ENCODE assay signal across 1 cellular context in genomic region chr17:60392845-60393702, GRCh38.
TF ChIP-seq lines count a peak whose summit lies in the region.

No MANE protein-coding gene starts in this region.

TF ChIP-seq in SK-N-SH treated with all-trans-retinoic acid at 6 μM for 48 hours, 23 proteins besides CTCF, POLR2A, EP300 and RAD21 (continued from another document):
- TF ChIP-seq ZNF565 (CRISPR knock-in tag; conservative IDR thresholded peaks at IDR 0.05; ENCODE audit: low read depth) = no peak
- no peak for TF ChIP-seq TOX (CRISPR knock-in tag; IDR thresholded peaks at IDR 0.05; ENCODE audit: borderline replicate concordance)
- TF ChIP-seq TCF4 (CRISPR knock-in tag; IDR thresholded peaks at IDR 0.05; ENCODE audit: borderline replicate concordance) = no peak
- TF ChIP-seq RARB (CRISPR knock-in tag; IDR thresholded peaks at IDR 0.05) = no peak
- peak; percentile 37; the same call in 1 of the 2 replicates for TF ChIP-seq ESRRG (CRISPR knock-in tag; IDR thresholded peaks at IDR 0.05)
- TF ChIP-seq, protein P1, sequence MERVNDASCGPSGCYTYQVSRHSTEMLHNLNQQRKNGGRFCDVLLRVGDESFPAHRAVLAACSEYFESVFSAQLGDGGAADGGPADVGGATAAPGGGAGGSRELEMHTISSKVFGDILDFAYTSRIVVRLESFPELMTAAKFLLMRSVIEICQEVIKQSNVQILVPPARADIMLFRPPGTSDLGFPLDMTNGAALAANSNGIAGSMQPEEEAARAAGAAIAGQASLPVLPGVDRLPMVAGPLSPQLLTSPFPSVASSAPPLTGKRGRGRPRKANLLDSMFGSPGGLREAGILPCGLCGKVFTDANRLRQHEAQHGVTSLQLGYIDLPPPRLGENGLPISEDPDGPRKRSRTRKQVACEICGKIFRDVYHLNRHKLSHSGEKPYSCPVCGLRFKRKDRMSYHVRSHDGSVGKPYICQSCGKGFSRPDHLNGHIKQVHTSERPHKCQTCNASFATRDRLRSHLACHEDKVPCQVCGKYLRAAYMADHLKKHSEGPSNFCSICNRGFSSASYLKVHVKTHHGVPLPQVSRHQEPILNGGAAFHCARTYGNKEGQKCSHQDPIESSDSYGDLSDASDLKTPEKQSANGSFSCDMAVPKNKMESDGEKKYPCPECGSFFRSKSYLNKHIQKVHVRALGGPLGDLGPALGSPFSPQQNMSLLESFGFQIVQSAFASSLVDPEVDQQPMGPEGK (CRISPR knock-in tag; IDR thresholded peaks at IDR 0.05; ENCODE audit: borderline replicate concordance) = no peak; the same call in 1 of the 2 replicates
- peak; percentile 83; the same call in 1 of the 2 replicates for TF ChIP-seq CSRNP3 (CRISPR knock-in tag; IDR thresholded peaks at IDR 0.05)
